In the genomic region with DNA sequence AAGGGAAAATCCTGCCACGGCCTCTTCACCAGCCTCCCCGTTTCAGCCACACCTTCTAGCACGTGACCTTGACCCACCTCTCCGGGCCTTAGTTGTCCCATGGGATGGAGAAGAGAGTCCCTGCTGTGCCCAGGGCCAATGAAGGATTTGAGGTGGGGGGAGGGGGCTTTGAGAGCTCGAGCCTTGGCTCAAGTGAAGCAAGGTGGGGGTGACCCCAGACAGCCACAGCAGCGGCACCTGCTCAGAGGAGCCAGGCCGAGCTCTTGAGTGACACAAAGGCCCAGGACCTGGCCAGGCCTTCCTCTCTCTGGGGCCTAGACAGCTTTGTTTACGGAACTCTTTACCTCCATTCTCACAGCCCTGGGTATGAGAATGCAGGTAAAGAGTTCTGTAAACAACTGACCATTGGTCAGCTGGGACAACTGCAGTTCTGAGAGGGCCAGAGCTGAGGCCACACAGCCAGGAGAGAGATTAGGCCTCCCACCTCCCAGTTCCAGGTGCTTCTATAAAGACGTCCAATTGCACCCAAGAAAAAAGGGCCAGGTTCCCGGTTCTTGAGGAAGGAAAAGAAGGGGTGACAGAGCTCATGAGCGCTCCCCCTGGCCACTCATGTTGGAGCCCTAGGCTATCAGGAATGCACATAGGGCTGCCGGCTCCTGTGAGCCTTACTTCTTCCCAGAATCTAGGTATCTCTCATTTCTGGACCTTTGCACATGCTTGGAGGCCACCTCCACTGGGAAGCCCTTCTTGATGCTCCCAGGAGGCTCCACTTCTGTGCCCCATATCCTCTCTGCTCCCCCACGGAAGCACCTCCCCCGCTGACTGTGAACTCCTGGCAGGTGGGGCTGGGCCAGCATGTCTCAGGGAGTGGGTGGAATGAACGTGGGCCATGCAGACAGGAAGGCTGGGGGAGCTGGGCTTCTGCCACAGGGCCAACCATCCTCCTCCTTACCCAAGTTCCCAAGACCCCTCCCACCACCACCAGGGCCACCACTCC, we compare ENCODE assay signal across 20 cellular contexts. TPM values are rescaled to one million over a fixed set of nuclear protein-coding genes. Genes with fewer than 3 reads are reported as not detected.
"Had no signal": no experiment of that assay in that cellular context is flagged by ENCODE, and none has a peak within 500 bp of the region (broad histone marks: within the 10 kb centered on the region; RNA-seq: fewer than 3 reads in every experiment).

No MANE protein-coding gene starts in this region.

- H3K36me3 ChIP-seq: esophagus muscularis mucosa, left ventricle myocardium inferior, tibial nerve had no signal

- H3K27me3 ChIP-seq: dorsolateral prefrontal cortex, esophagus muscularis mucosa, hepatocyte, tibial nerve had no signal

- H3K4me3 ChIP-seq: dorsolateral prefrontal cortex, esophagus muscularis mucosa, hepatocyte, left ventricle myocardium inferior, tibial nerve had no signal

- H3K27ac ChIP-seq: dorsolateral prefrontal cortex, esophagus muscularis mucosa, hepatocyte, left ventricle myocardium inferior, tibial nerve had no signal

- H3K9me3 ChIP-seq: esophagus muscularis mucosa, left ventricle myocardium inferior, tibial nerve had no signal

- H3K79me2 ChIP-seq: hepatocyte had no signal

- H3K4me2 ChIP-seq: hepatocyte had no signal

- H2AFZ ChIP-seq: hepatocyte had no signal

- H3K4me1 ChIP-seq: esophagus muscularis mucosa, left ventricle myocardium inferior, tibial nerve had no signal

- DNase-seq: activated B cell treated with CpG ODN at 0.5 μM for 24 hours; activated CD4-positive, alpha-beta T cell treated with anti-CD3 and anti-CD28 coated beads for 48 hours; activated CD8-positive, alpha-beta memory T cell treated with anti-CD3 and anti-CD28 coated beads, Interleukin-2, amount 50 U/mL, for 4 hours; activated CD8-positive, alpha-beta T cell treated with anti-CD3 and anti-CD28 coated beads, Interleukin-2, amount 10 ng/mL, durations not matched to agents 7 days and 5 days; activated effector memory CD4-positive, alpha-beta T cell treated with anti-CD3 and anti-CD28 coated beads, Interleukin-2, amount 50 U/mL, for 16 hours; activated T-cell treated with anti-CD3 and anti-CD28 coated beads, Interleukin-2, amount 50 U/mL, for 48 hours; amniotic stem cell; dorsolateral prefrontal cortex; left ventricle myocardium inferior; mesenchymal stem cell; nucleus accumbens; stimulated activated CD4-positive, alpha-beta T cell treated with anti-CD3 and anti-CD28 coated beads, Interleukin-4, amount 100 ng/mL, for 1 hour had no signal

- FAIRE-seq: keratinocyte had no signal

RNA-seq across cellular contexts. Expression of a gene that starts 13.2 kb away (rescaled TPM):
- total RNA-seq: activated B cell treated with CpG ODN at 0.5 μM for 24 hours; activated CD8-positive, alpha-beta T cell treated with anti-CD3 and anti-CD28 coated beads, Interleukin-2, amount 10 ng/mL, durations not matched to agents 7 days and 5 days; cardiac septum; hepatocyte; left ventricle myocardium inferior; natural killer cell treated with Interleukin-12 subunit alpha and Interleukin-12 subunit beta and Interleukin-15 and Interleukin-18, amount 100 ng/mL, for 72 hours; posterior vena cava; subcutaneous adipose tissue; tibial nerve had no signal
- polyA plus RNA-seq: hepatocyte had no signal
